Comparison of ENCODE assay signal across 8 cellular contexts in genomic region chr9:74570879-74571512, GRCh38.
A peak's percentile ranks its signal among the peaks of the same experiment; 100 is the strongest.
DNase-seq lines count a peak whose midpoint lies in the region; TF ChIP-seq lines count a peak whose summit lies in the region.

No MANE protein-coding gene starts in this region.

- no peak overlapping the region for H3K27ac ChIP-seq in HEK293 (ENCODE audit: extremely low read depth, low read depth, low read length)

- DNase-seq in stimulated activated CD4-positive, alpha-beta T cell treated with anti-CD3 and anti-CD28 coated beads, Interleukin-2, amount 100 ng/mL, for 48 hours, result peak; percentile 2 to 12
- no peak for DNase-seq in stimulated activated CD4-positive, alpha-beta T cell treated with anti-CD3 and anti-CD28 coated beads, Interleukin-4, amount 100 ng/mL, for 1 hour
- peak; percentile 27 for DNase-seq in NCI-H526 treated with DMSO at 0.1 percent for 48 hours (lab: John Stamatoyannopoulos, UW)
- DNase-seq in cerebellar cortex (ENCODE audit: low spot score), result peak; percentile 34
- DNase-seq in midbrain (lab: John Stamatoyannopoulos, UW), result peak; percentile 35
- DNase-seq in activated effector memory CD4-positive, alpha-beta T cell treated with anti-CD3 and anti-CD28 coated beads, Interleukin-2, amount 50 U/mL, for 16 hours, result no peak
- DNase-seq in activated T-cell treated with anti-CD3 and anti-CD28 coated beads for 4 hours, result no peak

- POLR2A ChIA-PET in HEK293 (lab: Yijun Ruan, JAX), result no interaction called here

- no peak for TF ChIP-seq CTCF in HEK293 (tag by site-specific recombination; IDR thresholded peaks at IDR 0.05)

- no peaks in the 10 kb centered on the region for H3K36me3 ChIP-seq in HEK293 (ENCODE audit: control insufficient read depth in 2 of 2, insufficient read depth in 1 of 2, low read length in 2 of 2)

- H3K4me3 ChIP-seq in HEK293 (ENCODE audit: low read depth, low read length), result no peak overlapping the region

- CTCF ChIA-PET in HEK293 (lab: Yijun Ruan, JAX), result interaction anchor here (0.7 to 1.7 kb wide), 3 partner anchors 191 to 1371 kb away, joined by 3 to 6 read pairs (median 3); no protein-coding TSS in a partner anchor

- no peaks in the 10 kb centered on the region for H3K9me3 ChIP-seq in HEK293 (ENCODE audit: control insufficient read depth, insufficient read depth, low read depth, low read length)

- no peaks in the 10 kb centered on the region for H3K4me1 ChIP-seq in HEK293 (ENCODE audit: control insufficient read depth, insufficient read depth, low read length)

TF ChIP-seq in HEK293, 187 proteins besides CTCF, POLR2A, EP300 and RAD21:
- TF ChIP-seq OSR2 (tag by site-specific recombination; IDR thresholded peaks at IDR 0.05) (no peak), ZNF654 (tag by site-specific recombination; IDR thresholded peaks at IDR 0.05; ENCODE audit: low read depth) (peak; percentile 43), ZNF335 (tag by site-specific recombination; conservative IDR thresholded peaks at IDR 0.05) (no peak)

Comparison
In these comparisons a context has a peak if more than half of its experiments do, and no peak if none do; other contexts are left out.
1. DNase-seq: peak in stimulated activated CD4-positive, alpha-beta T cell treated with anti-CD3 and anti-CD28 coated beads, Interleukin-2, amount 100 ng/mL, for 48 hours (2 of 2), NCI-H526 treated with DMSO at 0.1 percent for 48 hours (single experiment), cerebellar cortex (single experiment) and midbrain (single experiment); none in stimulated activated CD4-positive, alpha-beta T cell treated with anti-CD3 and anti-CD28 coated beads, Interleukin-4, amount 100 ng/mL, for 1 hour (single experiment), activated effector memory CD4-positive, alpha-beta T cell treated with anti-CD3 and anti-CD28 coated beads, Interleukin-2, amount 50 U/mL, for 16 hours (single experiment) and activated T-cell treated with anti-CD3 and anti-CD28 coated beads for 4 hours (single experiment).